Comparison of ENCODE assay signal across 1 cellular context in genomic region chr12:25194722-25195055, GRCh38.
TF ChIP-seq lines count a peak whose summit lies in the region.

No MANE protein-coding gene starts in this region.

TF ChIP-seq in K562, 482 proteins besides CTCF, POLR2A, EP300 and RAD21:
- TF ChIP-seq ZBTB8A (IDR thresholded peaks at IDR 0.05; ENCODE audit: partially characterized antibody) (no peak), AFF1 (IDR thresholded peaks at IDR 0.05; ENCODE audit: low read depth in 1 of 2, partially characterized antibody in 2 of 2) (no peak), MYBL2 (IDR thresholded peaks at IDR 0.05; ENCODE audit: low read depth) (no peak), MYBL2 (CRISPR knock-in tag; IDR thresholded peaks at IDR 0.05; ENCODE audit: borderline replicate concordance) (no peak), ZNF263 (CRISPR knock-in tag; IDR thresholded peaks at IDR 0.05; ENCODE audit: borderline replicate concordance) (0 out of 2 replicates have a peak, but pooled peaks have one; percentile 19), KAT7 (CRISPR knock-in tag; IDR thresholded peaks at IDR 0.05; ENCODE audit: borderline replicate concordance) (0 out of 2 replicates have a peak, but pooled peaks have one; percentile 28), ZNF165 (CRISPR knock-in tag; IDR thresholded peaks at IDR 0.05; ENCODE audit: borderline replicate concordance) (no peak)
